ENCODE assay signal across 26 cellular contexts in the genomic region with DNA sequence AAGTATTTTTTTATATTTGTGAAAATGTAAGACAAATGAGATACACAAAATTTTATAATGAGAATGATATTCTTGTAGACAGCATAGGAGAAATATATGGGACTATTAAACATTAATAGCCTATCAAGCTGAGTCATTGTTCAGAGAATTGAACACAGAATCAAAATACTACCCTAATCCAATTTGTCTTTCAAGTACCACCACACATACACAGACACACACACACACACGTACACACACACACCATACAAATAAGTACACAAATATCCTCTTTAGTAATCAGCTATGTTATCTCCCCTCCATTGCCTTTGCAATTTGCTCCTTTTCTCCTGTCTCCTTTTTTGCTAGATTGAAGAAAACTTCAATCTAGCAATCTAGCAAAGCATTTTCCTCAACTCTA.
"Had no signal": no experiment of that assay in that cellular context is flagged by ENCODE, and none has a peak within 500 bp of the region (broad histone marks: within the 10 kb centered on the region; RNA-seq: fewer than 3 reads in every experiment).

No MANE protein-coding gene starts in this region.

- DNase-seq: colonic mucosa; cortex of kidney; effector CD8-positive, alpha-beta T cell; effector memory CD8-positive, alpha-beta T cell; endodermal cell; erythroblast; esophagus squamous epithelium; foreskin fibroblast; foreskin melanocyte; gastrocnemius medialis; glutamatergic neuron; head of caudate nucleus; heart right ventricle; hippocampal formation; left cardiac atrium; left lung; left ventricle myocardium superior; lower lobe of right lung; mesenchymal stem cell; mucosa of descending colon; naive B cell had no signal

- H3K36me3 ChIP-seq: colonic mucosa, esophagus squamous epithelium, gastrocnemius medialis, heart right ventricle, left lung, lower lobe of right lung had no signal

- H3K27ac ChIP-seq: colonic mucosa, epithelial cell of prostate, esophagus squamous epithelium, gastrocnemius medialis, heart right ventricle, left lung, lower lobe of right lung had no signal

- FAIRE-seq: endometrium, islet of Langerhans, keratinocyte had no signal

- H3K4me1 ChIP-seq: colonic mucosa, esophagus squamous epithelium, gastrocnemius medialis, heart right ventricle, left lung, lower lobe of right lung had no signal

- ATAC-seq: effector memory CD8-positive, alpha-beta T cell; esophagus mucosa; gastrocnemius medialis; heart right ventricle; left cardiac atrium; left lung; left ventricle myocardium superior; lower lobe of right lung; mucosa of descending colon had no signal

- H3K27me3 ChIP-seq: colonic mucosa, esophagus squamous epithelium, gastrocnemius medialis, heart right ventricle, left lung had no signal

- H3K9me3 ChIP-seq: colonic mucosa, esophagus squamous epithelium, gastrocnemius medialis, left lung, lower lobe of right lung had no signal

- H3K4me3 ChIP-seq: colonic mucosa, esophagus squamous epithelium, gastrocnemius medialis, heart right ventricle, left lung, lower lobe of right lung, mucosa of descending colon had no signal
